ENCODE assay signal across 8 cellular contexts in genomic region chrX:138711399-138712347, GRCh38. TPM values are rescaled to one million over a fixed set of nuclear protein-coding genes. Genes with fewer than 3 reads are reported as not detected.
A peak's percentile ranks its signal among the peaks of the same experiment; 100 is the strongest.
DNase-seq lines count a peak whose midpoint lies in the region; ATAC-seq and TF ChIP-seq lines count a peak whose summit lies in the region.

Gene FGF13 (minus strand): TSS chrX:138711717. CDS start chrX:138711003, 714 bp downstream.

- no peaks in the 10 kb centered on the region for H3K36me3 ChIP-seq in OCI-LY3 (replicated peaks; ENCODE audit: low read depth, low read length)
- no peaks in the 10 kb centered on the region for H3K36me3 ChIP-seq in parathyroid adenoma (ENCODE audit: control insufficient read depth, insufficient read depth, low read length)
- no peaks in the 10 kb centered on the region for H3K36me3 ChIP-seq in PC-9 (ENCODE audit: low read depth)

- no peak within 1 kb of the TSS for H3K4me2 ChIP-seq in OCI-LY3 (ENCODE audit: low read length)
- peak within 1 kb of the TSS; percentile 66 for H3K4me2 ChIP-seq in parathyroid adenoma (ENCODE audit: low read length)
- H3K4me2 ChIP-seq in PC-9, result no peak within 1 kb of the TSS

- H3K4me1 ChIP-seq in OCI-LY3 (ENCODE audit: low read length) (peaks cover 24% of the 10 kb centered on the region), parathyroid adenoma (no peaks in the 10 kb centered on the region), PC-9 (replicated peaks; ENCODE audit: insufficient read depth) (no peaks in the 10 kb centered on the region)

- intact Hi-C loops in Right ventricle myocardium inferior (cut with DNase I) (no loop called here), PC-9 (cut with micrococcal nuclease; ENCODE audit: unreplicated experiment) (no loop called here)
- intact Hi-C loops in activated CD4-positive, alpha-beta T cell treated with anti-CD3 and anti-CD28 coated beads, Interleukin-2, amount 10 ng/mL, durations not matched to agents 24 days and 14 days (cut with micrococcal nuclease), result no loop called here

- H2AFZ ChIP-seq in OCI-LY3 (ENCODE audit: low read depth, low read length) (no peak within 1 kb of the TSS), parathyroid adenoma (no peak within 1 kb of the TSS), PC-9 (no peak within 1 kb of the TSS)

- CTCF ChIA-PET in PC-9 (lab: Charles Lee), result no interaction called here

- H3K4me3 ChIP-seq in OCI-LY3 (ENCODE audit: low read length) (no peak within 1 kb of the TSS), parathyroid adenoma (ENCODE audit: low read depth, low read length) (peak within 1 kb of the TSS; percentile 52), PC-9 (no peak within 1 kb of the TSS)

- H3K9me2 ChIP-seq in PC-9 (ENCODE audit: insufficient read depth), result no peaks in the 10 kb centered on the region

- DNase-seq in Right ventricle myocardium inferior (ENCODE audit: missing footprints) (peak; percentile 50), NCI-H128 (lab: John Stamatoyannopoulos, UW; ENCODE audit: unreplicated experiment) (no peak), PC-9 (no peak)
- no peak for DNase-seq in activated T-cell treated with anti-CD3 and anti-CD28 coated beads, Interleukin-2, amount 50 U/mL, for 4 hours
- no peak for DNase-seq in activated CD4-positive, alpha-beta T cell treated with anti-CD3 and anti-CD28 coated beads, Interleukin-2, amount 10 ng/mL, durations not matched to agents 24 days and 14 days

- ATAC-seq in GM18498 (IDR thresholded peaks at IDR 0.05; ENCODE audit: unreplicated experiment), result peak; percentile 45
- ATAC-seq in Right ventricle myocardium inferior, result no peak
- no peak for ATAC-seq in activated T-cell treated with anti-CD3 and anti-CD28 coated beads, Interleukin-2, amount 50 U/mL, for 4 hours

- H3K27me3 Mint-ChIP-seq in activated T-cell treated with anti-CD3 and anti-CD28 coated beads, Interleukin-2, amount 50 U/mL, for 4 hours (ENCODE audit: low read depth), result peaks cover 27% of the 10 kb centered on the region
- H3K27me3 Mint-ChIP-seq in activated CD4-positive, alpha-beta T cell treated with anti-CD3 and anti-CD28 coated beads, Interleukin-2, amount 10 ng/mL, durations not matched to agents 24 days and 14 days, result peaks cover 34% of the 10 kb centered on the region

- peak; percentile 47 for TF ChIP-seq CTCF in OCI-LY3 (IDR thresholded peaks at IDR 0.05; ENCODE audit: low read depth, low read length)
- no peak for TF ChIP-seq CTCF in parathyroid adenoma (IDR thresholded peaks at IDR 0.05)
- no peak for TF ChIP-seq CTCF in PC-9 (conservative IDR thresholded peaks at IDR 0.05)

- no peaks in the 10 kb centered on the region for H3K36me3 Mint-ChIP-seq in activated T-cell treated with anti-CD3 and anti-CD28 coated beads, Interleukin-2, amount 50 U/mL, for 4 hours (ENCODE audit: insufficient read depth)
- no peaks in the 10 kb centered on the region for H3K36me3 Mint-ChIP-seq in activated CD4-positive, alpha-beta T cell treated with anti-CD3 and anti-CD28 coated beads, Interleukin-2, amount 10 ng/mL, durations not matched to agents 24 days and 14 days (ENCODE audit: low read depth)

- H3K79me2 ChIP-seq in OCI-LY3 (ENCODE audit: low read length) (no peaks in the 10 kb centered on the region), parathyroid adenoma (no peaks in the 10 kb centered on the region), PC-9 (ENCODE audit: low read depth) (no peaks in the 10 kb centered on the region)

- no peaks in the 10 kb centered on the region for H3F3A ChIP-seq in PC-9 (ENCODE audit: insufficient read depth, low read depth)

- H4K20me1 ChIP-seq in OCI-LY3 (ENCODE audit: insufficient read depth, low read length) (no peaks in the 10 kb centered on the region), PC-9 (ENCODE audit: insufficient read depth) (no peaks in the 10 kb centered on the region)

- H3K9me3 ChIP-seq in OCI-LY3 (ENCODE audit: insufficient read depth, low read length) (no peaks in the 10 kb centered on the region), parathyroid adenoma (ENCODE audit: control insufficient read depth, low read length) (no peaks in the 10 kb centered on the region), PC-9 (ENCODE audit: insufficient read depth, low read depth) (no peaks in the 10 kb centered on the region)

- H3K4me3 Mint-ChIP-seq in activated T-cell treated with anti-CD3 and anti-CD28 coated beads, Interleukin-2, amount 50 U/mL, for 4 hours, result no peak within 1 kb of the TSS
- H3K4me3 Mint-ChIP-seq in activated CD4-positive, alpha-beta T cell treated with anti-CD3 and anti-CD28 coated beads, Interleukin-2, amount 10 ng/mL, durations not matched to agents 24 days and 14 days, result no peak within 1 kb of the TSS

- H3K9ac ChIP-seq in OCI-LY3 (ENCODE audit: low read length) (no peak within 1 kb of the TSS), parathyroid adenoma (no peak within 1 kb of the TSS)

- POLR2A ChIA-PET in PC-9 (lab: Charles Lee; ENCODE audit: unreplicated experiment), result no interaction called here

- BruUV-seq in PC-9 (replicated peaks; lab: Mats Ljungman, UMichigan), result no TSS peak

- H3K27ac Mint-ChIP-seq in activated CD4-positive, alpha-beta T cell treated with anti-CD3 and anti-CD28 coated beads, Interleukin-2, amount 10 ng/mL, durations not matched to agents 24 days and 14 days, result no peak within 1 kb of the TSS

- H3K27ac ChIP-seq in OCI-LY3 (ENCODE audit: low read length), result no peak within 1 kb of the TSS
- H3K27ac ChIP-seq in parathyroid adenoma, result no peak within 1 kb of the TSS
- H3K27ac ChIP-seq in PC-9, result no peak within 1 kb of the TSS

- H3K4me1 Mint-ChIP-seq in activated T-cell treated with anti-CD3 and anti-CD28 coated beads, Interleukin-2, amount 50 U/mL, for 4 hours (ENCODE audit: low read depth), result no peaks in the 10 kb centered on the region
- no peaks in the 10 kb centered on the region for H3K4me1 Mint-ChIP-seq in activated CD4-positive, alpha-beta T cell treated with anti-CD3 and anti-CD28 coated beads, Interleukin-2, amount 10 ng/mL, durations not matched to agents 24 days and 14 days

- H3K9me3 Mint-ChIP-seq in activated T-cell treated with anti-CD3 and anti-CD28 coated beads, Interleukin-2, amount 50 U/mL, for 4 hours, result no peaks in the 10 kb centered on the region
- H3K9me3 Mint-ChIP-seq in activated CD4-positive, alpha-beta T cell treated with anti-CD3 and anti-CD28 coated beads, Interleukin-2, amount 10 ng/mL, durations not matched to agents 24 days and 14 days, result no peaks in the 10 kb centered on the region

- H3K27me3 ChIP-seq in OCI-LY3 (ENCODE audit: low read depth, low read length) (no peaks in the 10 kb centered on the region), parathyroid adenoma (ENCODE audit: control insufficient read depth, insufficient read depth, low read length) (no peaks in the 10 kb centered on the region), PC-9 (ENCODE audit: insufficient read depth, low read depth) (no peaks in the 10 kb centered on the region)

RNA-seq across cellular contexts. Expression of gene FGF13, which starts in this region (rescaled TPM):
- total RNA-seq in Right ventricle myocardium inferior, result 0.51 TPM
- not detected for total RNA-seq in activated T-cell treated with anti-CD3 and anti-CD28 coated beads, Interleukin-2, amount 50 U/mL, for 4 hours
- total RNA-seq in PC-9 (2021), result 0.50 and 0.90 TPM in 2 replicates
- not detected in 2 replicates for total RNA-seq in activated CD4-positive, alpha-beta T cell treated with anti-CD3 and anti-CD28 coated beads, Interleukin-2, amount 10 ng/mL, durations not matched to agents 24 days and 14 days

Comparison
In these comparisons a context has a peak if more than half of its experiments do, and no peak if none do; other contexts are left out.
1. Peak in DNase-seq in Right ventricle myocardium inferior; RNA of the gene not detected or under 1 TPM.